Comparison of ENCODE assay signal across 10 cellular contexts in genomic region chr12:106205208-106206069, GRCh38. TPM values are rescaled to one million over a fixed set of nuclear protein-coding genes. Genes with fewer than 3 reads are reported as not detected.
DNase-seq lines count a peak whose midpoint lies in the region; ATAC-seq and TF ChIP-seq lines count a peak whose summit lies in the region.
"Had no signal": no experiment of that assay in that cellular context is flagged by ENCODE, and none has a peak within 500 bp of the region (broad histone marks: within the 10 kb centered on the region; RNA-seq: fewer than 3 reads in every experiment).

No MANE protein-coding gene starts in this region.

- no peak for ATAC-seq in activated CD8-positive, alpha-beta T cell treated with anti-CD3 and anti-CD28 coated beads, Interleukin-2, amount 10 ng/mL, durations not matched to agents 7 days and 5 days

- no peak overlapping the region for H3K4me3 Mint-ChIP-seq in endodermal cell
- no peak overlapping the region for H3K4me3 Mint-ChIP-seq in activated CD8-positive, alpha-beta T cell treated with anti-CD3 and anti-CD28 coated beads, Interleukin-2, amount 10 ng/mL, durations not matched to agents 7 days and 5 days
- H3K4me3 Mint-ChIP-seq: memory B cell had no signal

- no peak overlapping the region for H3K9ac ChIP-seq in endodermal cell (ENCODE audit: extremely low read depth, low read length, poor library complexity, severe bottlenecking)

- H3K36me3 Mint-ChIP-seq in endodermal cell (ENCODE audit: low read depth), result no peaks in the 10 kb centered on the region
- no peaks in the 10 kb centered on the region for H3K36me3 Mint-ChIP-seq in activated CD8-positive, alpha-beta T cell treated with anti-CD3 and anti-CD28 coated beads, Interleukin-2, amount 10 ng/mL, durations not matched to agents 7 days and 5 days (ENCODE audit: low read depth)

- no peak overlapping the region for H3K27ac Mint-ChIP-seq in endodermal cell
- H3K27ac Mint-ChIP-seq in activated CD8-positive, alpha-beta T cell treated with anti-CD3 and anti-CD28 coated beads, Interleukin-2, amount 10 ng/mL, durations not matched to agents 7 days and 5 days, result no peak overlapping the region
- H3K27ac Mint-ChIP-seq: memory B cell had no signal

- H3K27me3 ChIP-seq in GM06990 (replicated peaks; ENCODE audit: control insufficient read depth, insufficient read depth, low read length) (no peaks in the 10 kb centered on the region), endodermal cell (ENCODE audit: control insufficient read depth, insufficient read depth, low read length, poor library complexity, severe bottlenecking) (no peaks in the 10 kb centered on the region)

- POLR2A ChIA-PET in activated CD8-positive, alpha-beta T cell treated with anti-CD3 and anti-CD28 coated beads, Interleukin-2, amount 10 ng/mL, durations not matched to agents 7 days and 5 days (lab: Charles Lee), result no interaction called here

- peaks cover 13% of the 10 kb centered on the region for H3K27me3 Mint-ChIP-seq in endodermal cell (ENCODE audit: insufficient read depth)
- H3K27me3 Mint-ChIP-seq in activated CD8-positive, alpha-beta T cell treated with anti-CD3 and anti-CD28 coated beads, Interleukin-2, amount 10 ng/mL, durations not matched to agents 7 days and 5 days (ENCODE audit: low read depth), result peaks cover 32% of the 10 kb centered on the region

- TF ChIP-seq CTCF in GM06990 (IDR thresholded peaks at IDR 0.05; ENCODE audit: insufficient read depth, low read length, poor library complexity, severe bottlenecking) (peak; percentile 26), endodermal cell (conservative IDR thresholded peaks at IDR 0.05) (peak; percentile 46)

- H3K27ac ChIP-seq in endodermal cell (ENCODE audit: low read depth, low read length), result no peak overlapping the region

- CTCF ChIA-PET in activated CD8-positive, alpha-beta T cell treated with anti-CD3 and anti-CD28 coated beads, Interleukin-2, amount 10 ng/mL, durations not matched to agents 7 days and 5 days (lab: Charles Lee), result interaction anchor here (0.6 to 1.5 kb wide), 2 partner anchors 18 to 112 kb away, joined by 3 read pairs; no protein-coding TSS in a partner anchor

- no peaks in the 10 kb centered on the region for H3K36me3 ChIP-seq in GM06990 (ENCODE audit: control insufficient read depth, insufficient read depth, low read length)
- H3K36me3 ChIP-seq in endodermal cell (ENCODE audit: control insufficient read depth, insufficient read depth, low read length), result no peaks in the 10 kb centered on the region

- 39 to 53% methylated on average over 5 to 6 of the region's 6 CpGs for WGBS in endodermal cell (ENCODE audit: insufficient coverage in 1 of 2, insufficient read length in 1 of 2), 2 experiments

- DNase-seq in GM06990 (ENCODE audit: extremely low read depth, insufficient read length), result no peak
- DNase-seq in NCI-H446 treated with DMSO at 0.1 percent for 48 hours (lab: John Stamatoyannopoulos, UW), result peak; percentile 44
- DNase-seq in endodermal cell, result peak; percentile 67
- peak; percentile 49 for DNase-seq in pons (ENCODE audit: low spot score)
- DNase-seq in activated CD8-positive, alpha-beta T cell treated with anti-CD3 and anti-CD28 coated beads, Interleukin-2, amount 10 ng/mL, durations not matched to agents 7 days and 5 days, result no peak
- DNase-seq in mesenteric fat pad (ENCODE audit: low spot score), result no peak
- DNase-seq in activated effector memory CD4-positive, alpha-beta T cell treated with anti-CD3 and anti-CD28 coated beads, Interleukin-2, amount 50 U/mL, for 16 hours, result no peak
- DNase-seq: activated T-cell treated with anti-CD3 and anti-CD28 coated beads, Interleukin-2, amount 50 U/mL, for 1 hour; stimulated activated CD4-positive, alpha-beta T cell treated with anti-CD3 and anti-CD28 coated beads, Interleukin-4, amount 100 ng/mL, for 24 hours had no signal

- no peaks in the 10 kb centered on the region for H3K4me1 ChIP-seq in endodermal cell (ENCODE audit: control insufficient read depth, insufficient read depth, low read length)

- H3K4me3 ChIP-seq in GM06990 (replicated peaks; ENCODE audit: low read depth, low read length), result no peak overlapping the region
- H3K4me3 ChIP-seq in endodermal cell (ENCODE audit: low read length), result no peak overlapping the region

- H3K9me3 ChIP-seq in endodermal cell (ENCODE audit: control insufficient read depth, low read length), result no peaks in the 10 kb centered on the region

- peaks cover 9% of the 10 kb centered on the region for H3K9me3 Mint-ChIP-seq in endodermal cell
- H3K9me3 Mint-ChIP-seq in activated CD8-positive, alpha-beta T cell treated with anti-CD3 and anti-CD28 coated beads, Interleukin-2, amount 10 ng/mL, durations not matched to agents 7 days and 5 days (ENCODE audit: insufficient read depth), result no peaks in the 10 kb centered on the region

- no peaks in the 10 kb centered on the region for H3K4me1 Mint-ChIP-seq in endodermal cell
- no peaks in the 10 kb centered on the region for H3K4me1 Mint-ChIP-seq in activated CD8-positive, alpha-beta T cell treated with anti-CD3 and anti-CD28 coated beads, Interleukin-2, amount 10 ng/mL, durations not matched to agents 7 days and 5 days (ENCODE audit: low read depth)
- H3K4me1 Mint-ChIP-seq: memory B cell had no signal

RNA-seq across cellular contexts. Expression of gene CKAP4, which starts 42.4 kb away (rescaled TPM):
- total RNA-seq in endodermal cell (10 to 100 TPM; 88.9 to 93.3 TPM), mesenteric fat pad (46.0 TPM)
- polyA plus RNA-seq in endodermal cell (2013, experiment 1 of 2), result 133 TPM
- 130 TPM for polyA plus RNA-seq in endodermal cell (2013, experiment 2 of 2)
- total RNA-seq in activated CD8-positive, alpha-beta T cell treated with anti-CD3 and anti-CD28 coated beads, Interleukin-2, amount 10 ng/mL, durations not matched to agents 7 days and 5 days, result under 1 TPM; 0.47 to 0.52 TPM

Comparison
In these comparisons a context has a peak if more than half of its experiments do, and no peak if none do; other contexts are left out.
1. DNase-seq: peak in NCI-H446 treated with DMSO at 0.1 percent for 48 hours (single experiment), endodermal cell (single experiment) and pons (single experiment); none in GM06990 (single experiment), activated CD8-positive, alpha-beta T cell treated with anti-CD3 and anti-CD28 coated beads, Interleukin-2, amount 10 ng/mL, durations not matched to agents 7 days and 5 days (single experiment), mesenteric fat pad (single experiment) and activated effector memory CD4-positive, alpha-beta T cell treated with anti-CD3 and anti-CD28 coated beads, Interleukin-2, amount 50 U/mL, for 16 hours (single experiment).
2. RNA of gene CKAP4, which starts 42.4 kb away (total RNA-seq): 88.9 to 93.3 TPM in endodermal cell and 46.0 TPM in mesenteric fat pad (single experiment); 0.47 to 0.52 TPM in activated CD8-positive, alpha-beta T cell treated with anti-CD3 and anti-CD28 coated beads, Interleukin-2, amount 10 ng/mL, durations not matched to agents 7 days and 5 days; every median in the first group is over 10 times any median in the second.